14 cellular contexts compared by ENCODE assay signal in the genomic region with DNA sequence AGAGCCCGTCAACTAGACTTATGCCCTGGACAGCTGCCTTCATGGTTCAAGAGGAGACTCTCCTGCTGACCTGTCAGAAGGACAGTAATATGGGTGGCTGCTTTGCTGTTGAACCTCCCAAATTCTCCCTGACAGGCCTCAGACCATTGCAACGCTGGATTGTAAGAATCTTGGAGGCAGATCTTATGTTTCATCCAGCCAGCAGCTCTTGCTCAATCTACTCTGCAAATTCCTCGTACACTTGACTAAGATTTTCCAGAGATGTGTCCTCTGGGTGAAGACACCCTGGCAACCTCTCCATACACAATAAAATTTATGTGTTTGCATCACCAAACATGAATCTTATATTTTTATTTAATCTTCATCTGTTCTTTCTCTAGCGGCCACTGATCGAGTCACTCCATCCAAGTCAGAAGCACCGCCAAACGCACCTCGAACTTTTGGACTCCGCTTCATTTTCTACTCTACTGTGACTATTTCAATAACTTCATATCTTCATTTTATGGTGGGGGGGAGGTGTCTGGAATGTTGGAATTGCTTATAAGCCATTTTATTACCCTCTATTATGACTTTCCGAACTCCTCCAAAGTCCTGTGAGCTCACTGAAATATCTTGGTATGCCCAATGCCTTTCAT.
DNase-seq lines count a peak whose midpoint lies in the region; ATAC-seq and TF ChIP-seq lines count a peak whose summit lies in the region.
"Had no signal": no experiment of that assay in that cellular context is flagged by ENCODE, and none has a peak within 500 bp of the region (broad histone marks: within the 10 kb centered on the region; RNA-seq: fewer than 3 reads in every experiment).

No MANE protein-coding gene starts in this region.

- no peak for TF ChIP-seq CTCF in heart left ventricle (IDR thresholded peaks at IDR 0.05)
- no peak for TF ChIP-seq CTCF in left lung (IDR thresholded peaks at IDR 0.05)

- H3K4me1 ChIP-seq in heart left ventricle (no peaks in the 10 kb centered on the region), left lung (no peaks in the 10 kb centered on the region)
- H3K4me1 ChIP-seq: A549 had no signal

- no peaks in the 10 kb centered on the region for H3K4me1 Mint-ChIP-seq in activated naive CD4-positive, alpha-beta T cell treated with anti-CD3 and anti-CD28 coated beads, Interleukin-2, amount 10 ng/mL, durations not matched to agents 7 days and 5 days
- H3K4me1 Mint-ChIP-seq: H9 had no signal

- H3K27ac ChIP-seq in heart left ventricle (peak overlapping the region in 1 of 12 donors; percentile 69), left lung (no peak overlapping the region)
- H3K27ac ChIP-seq: A549 had no signal

- CTCF ChIA-PET in HEK293T (lab: Yijun Ruan, JAX) = interaction anchor here (0.6 kb wide), 1 partner anchor 62 kb away, joined by 3 read pairs; no protein-coding TSS in a partner anchor
- CTCF ChIA-PET in activated naive CD4-positive, alpha-beta T cell treated with anti-CD3 and anti-CD28 coated beads, Interleukin-2, amount 10 ng/mL, durations not matched to agents 7 days and 5 days (lab: Charles Lee) = interaction anchor here (0.8 kb wide), 1 partner anchor 101 kb away, joined by 3 read pairs; no protein-coding TSS in a partner anchor

- WGBS in heart left ventricle, 4 donors = 77 to 80% (median 79%) methylated on average over 10 of the region's 10 CpGs

- peak; percentile 72 to 90 for ATAC-seq in left cardiac atrium
- no peak for ATAC-seq in heart left ventricle
- ATAC-seq in left lung = peak; percentile 58
- ATAC-seq in sciatic nerve = peak; percentile 91
- ATAC-seq in GM21576 (IDR thresholded peaks at IDR 0.05; ENCODE audit: unreplicated experiment) = no peak

- intact Hi-C loops in left cardiac atrium (cut with DNase I) (loop anchor here in 1 of 2 donors (10.0 kb wide), 2 partner anchors 302 to 452 kb away; no protein-coding TSS in a partner anchor), heart left ventricle (cut with DNase I) (loop anchor here in 5 of 10 donors (10.0 kb wide), 2 partner anchors 452 to 488 kb away; no protein-coding TSS in a partner anchor), left lung (cut with DNase I) (no loop called here), sciatic nerve (cut with DNase I) (no loop called here)

- no peaks in the 10 kb centered on the region for H3K9me3 ChIP-seq in heart left ventricle
- no peaks in the 10 kb centered on the region for H3K9me3 ChIP-seq in left lung
- H3K9me3 ChIP-seq: A549 had no signal

- TF ChIP-seq POLR2A in heart left ventricle (IDR thresholded peaks at IDR 0.05) = no peak

- peaks cover 2% of the 10 kb centered on the region for H3K9me3 Mint-ChIP-seq in activated naive CD4-positive, alpha-beta T cell treated with anti-CD3 and anti-CD28 coated beads, Interleukin-2, amount 10 ng/mL, durations not matched to agents 7 days and 5 days

- H3K27me3 ChIP-seq in heart left ventricle = peaks cover 0 to 6% (median 0%) of the 10 kb centered on the region in 9 donors
- H3K27me3 ChIP-seq in left lung = no peaks in the 10 kb centered on the region

- H3K27ac Mint-ChIP-seq in activated naive CD4-positive, alpha-beta T cell treated with anti-CD3 and anti-CD28 coated beads, Interleukin-2, amount 10 ng/mL, durations not matched to agents 7 days and 5 days = no peak overlapping the region
- H3K27ac Mint-ChIP-seq: H9 had no signal

- H3K4me3 Mint-ChIP-seq in activated naive CD4-positive, alpha-beta T cell treated with anti-CD3 and anti-CD28 coated beads, Interleukin-2, amount 10 ng/mL, durations not matched to agents 7 days and 5 days = no peak overlapping the region
- H3K4me3 Mint-ChIP-seq: H9 had no signal

- H3K36me3 Mint-ChIP-seq in activated naive CD4-positive, alpha-beta T cell treated with anti-CD3 and anti-CD28 coated beads, Interleukin-2, amount 10 ng/mL, durations not matched to agents 7 days and 5 days = no peaks in the 10 kb centered on the region

- DNase-seq in left cardiac atrium = no peak
- no peak for DNase-seq in heart left ventricle
- DNase-seq in left lung = no peak
- no peak for DNase-seq in sciatic nerve (ENCODE audit: low spot score)
- DNase-seq in HEK293T (ENCODE audit: extremely low spot score) = no peak
- DNase-seq in activated naive CD4-positive, alpha-beta T cell treated with anti-CD3 and anti-CD28 coated beads, Interleukin-2, amount 10 ng/mL, durations not matched to agents 7 days and 5 days = no peak
- DNase-seq: C1 segment of cervical spinal cord; DMS79 treated with DMSO at 0.1 percent for 48 hours; H9; NCI-H187; NCI-H446; NK-92 treated with Interleukin-12 subunit alpha and Interleukin-12 subunit beta, amount 100 ng/mL, for 24 hours had no signal

- H3K4me3 ChIP-seq in heart left ventricle = no peak overlapping the region
- H3K4me3 ChIP-seq in left lung = no peak overlapping the region
- H3K4me3 ChIP-seq: A549 had no signal

- H3K36me3 ChIP-seq in heart left ventricle (no peaks in the 10 kb centered on the region), left lung (no peaks in the 10 kb centered on the region)

- POLR2A ChIA-PET in HEK293T (lab: Yijun Ruan, JAX) = no interaction called here

- no peaks in the 10 kb centered on the region for H3K27me3 Mint-ChIP-seq in activated naive CD4-positive, alpha-beta T cell treated with anti-CD3 and anti-CD28 coated beads, Interleukin-2, amount 10 ng/mL, durations not matched to agents 7 days and 5 days

TF ChIP-seq in HEK293T, 16 proteins besides CTCF, POLR2A, EP300 and RAD21:
- TF ChIP-seq SUZ12 (IDR thresholded peaks at IDR 0.05) = no peak
- no peak for TF ChIP-seq SP1 (IDR thresholded peaks at IDR 0.05)
- TF ChIP-seq LEF1 (IDR thresholded peaks at IDR 0.05; ENCODE audit: borderline replicate concordance) = no peak
- no peak for TF ChIP-seq NFRKB (IDR thresholded peaks at IDR 0.05)
- no peak for TF ChIP-seq L3MBTL2 (conservative IDR thresholded peaks at IDR 0.05)
- TF ChIP-seq, protein P1, sequence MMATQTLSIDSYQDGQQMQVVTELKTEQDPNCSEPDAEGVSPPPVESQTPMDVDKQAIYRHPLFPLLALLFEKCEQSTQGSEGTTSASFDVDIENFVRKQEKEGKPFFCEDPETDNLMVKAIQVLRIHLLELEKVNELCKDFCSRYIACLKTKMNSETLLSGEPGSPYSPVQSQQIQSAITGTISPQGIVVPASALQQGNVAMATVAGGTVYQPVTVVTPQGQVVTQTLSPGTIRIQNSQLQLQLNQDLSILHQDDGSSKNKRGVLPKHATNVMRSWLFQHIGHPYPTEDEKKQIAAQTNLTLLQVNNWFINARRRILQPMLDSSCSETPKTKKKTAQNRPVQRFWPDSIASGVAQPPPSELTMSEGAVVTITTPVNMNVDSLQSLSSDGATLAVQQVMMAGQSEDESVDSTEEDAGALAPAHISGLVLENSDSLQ (IDR thresholded peaks at IDR 0.05) = no peak

Comparison
In these comparisons a context has a peak if more than half of its experiments do, and no peak if none do; other contexts are left out.
1. ATAC-seq: peak in left cardiac atrium (2 of 2), left lung (single experiment) and sciatic nerve (single experiment); none in heart left ventricle (0 of 4) and GM21576 (single experiment).